ENCODE assay signal across 35 cellular contexts in genomic region chr17:66923881-66924280, GRCh38. TPM values are rescaled to one million over a fixed set of nuclear protein-coding genes. Genes with fewer than 3 reads are reported as not detected.
"Had no signal": no experiment of that assay in that cellular context is flagged by ENCODE, and none has a peak within 500 bp of the region (broad histone marks: within the 10 kb centered on the region; RNA-seq: fewer than 3 reads in every experiment).

No MANE protein-coding gene starts in this region.

- H3K36me3 ChIP-seq: adrenal gland, esophagus squamous epithelium had no signal

- H3K4me1 Mint-ChIP-seq: activated CD4-positive, alpha-beta T cell treated with anti-CD3 and anti-CD28 coated beads for 36 hours; activated CD4-positive, alpha-beta T cell treated with anti-CD3 and anti-CD28 coated beads, Interleukin-2, amount 10 ng/mL, durations not matched to agents 24 days and 14 days; activated CD8-positive, alpha-beta memory T cell treated with anti-CD3 and anti-CD28 coated beads, Interleukin-2, amount 10 ng/mL, durations not matched to agents 7 days and 5 days; activated naive CD4-positive, alpha-beta T cell treated with anti-CD3 and anti-CD28 coated beads, Interleukin-2, amount 50 U/mL, for 24 hours; activated naive CD8-positive, alpha-beta T cell treated with anti-CD3 and anti-CD28 coated beads for 36 hours; activated naive CD8-positive, alpha-beta T cell treated with anti-CD3 and anti-CD28 coated beads, Interleukin-2, amount 50 U/mL, for 24 hours had no signal

- H3K27me3 ChIP-seq: body of pancreas had no signal

- H3K9me3 ChIP-seq: adrenal gland, body of pancreas, esophagus squamous epithelium had no signal

- H3K9me3 Mint-ChIP-seq: activated CD4-positive, alpha-beta T cell treated with anti-CD3 and anti-CD28 coated beads, Interleukin-2, amount 10 ng/mL, durations not matched to agents 24 days and 14 days; activated T-helper 1 cell treated with anti-CD3 and anti-CD28 coated beads, Interleukin-12 subunit alpha, Interleukin-12 subunit beta, Interleukin-2, Interleukin-4 antibody, amounts not matched to agents 30 ng/mL and 10 ng/mL and 1 ng/mL, durations not matched to agents 14 hours and 24 hours and 36 hours; activated T-helper 2 cell treated with anti-CD3 and anti-CD28 coated beads, Interferon-gamma antibody, Interleukin-2, Interleukin-4, amounts not matched to agents 10 μg/mL and 5 μg/mL and 100 μg/mL, durations not matched to agents 14 hours and 24 hours and 36 hours had no signal

- DNase-seq: activated CD4-positive, alpha-beta memory T cell treated with anti-CD3 and anti-CD28 coated beads for 36 hours; activated CD4-positive, alpha-beta T cell treated with anti-CD3 and anti-CD28 coated beads for 36 hours; activated CD4-positive, alpha-beta T cell treated with anti-CD3 and anti-CD28 coated beads, Interleukin-2, amount 10 ng/mL, durations not matched to agents 24 days and 14 days; activated CD4-positive, CD25-positive, alpha-beta regulatory T cell; activated CD4-positive, CD25-positive, alpha-beta regulatory T cell treated with anti-CD3 and anti-CD28 coated beads, Interleukin-2, amount 50 U/mL, for 72 hours; activated CD8-positive, alpha-beta memory T cell treated with anti-CD3 and anti-CD28 coated beads, Interleukin-2, amount 10 ng/mL, durations not matched to agents 7 days and 5 days; activated CD8-positive, alpha-beta memory T cell treated with anti-CD3 and anti-CD28 coated beads, Interleukin-2, amount 50 U/mL, for 4 hours; activated CD8-positive, alpha-beta T cell treated with anti-CD3 and anti-CD28 coated beads, Interleukin-2, amount 10 ng/mL, durations not matched to agents 7 days and 5 days; activated effector memory CD4-positive, alpha-beta T cell treated with anti-CD3 and anti-CD28 coated beads, Interleukin-2, amount 50 U/mL, for 16 hours; activated naive CD4-positive, alpha-beta T cell treated with anti-CD3 and anti-CD28 coated beads for 36 hours; activated naive CD8-positive, alpha-beta T cell treated with anti-CD3 and anti-CD28 coated beads for 36 hours; activated naive CD8-positive, alpha-beta T cell treated with anti-CD3 and anti-CD28 coated beads, Interleukin-2, amount 50 U/mL, for 24 hours; activated T-cell treated with anti-CD3 and anti-CD28 coated beads, Interleukin-2, amount 50 U/mL, for 1 hour; activated T-cell treated with anti-CD3 and anti-CD28 coated beads, Interleukin-2, amount 50 U/mL, for 48 hours; adrenal gland; amygdala; aorta; body of pancreas; caudate nucleus; cortex of kidney; dermis blood vessel endothelial cell; effector CD4-positive, alpha-beta T cell; effector memory CD8-positive, alpha-beta T cell; esophagus squamous epithelium; head of caudate nucleus; T-helper 2 cell had no signal

- H3K4me3 Mint-ChIP-seq: activated CD4-positive, alpha-beta memory T cell treated with anti-CD3 and anti-CD28 coated beads for 36 hours; activated CD4-positive, alpha-beta T cell treated with anti-CD3 and anti-CD28 coated beads for 36 hours; activated CD4-positive, alpha-beta T cell treated with anti-CD3 and anti-CD28 coated beads, Interleukin-2, amount 10 ng/mL, durations not matched to agents 24 days and 14 days; activated CD8-positive, alpha-beta memory T cell treated with anti-CD3 and anti-CD28 coated beads, Interleukin-2, amount 10 ng/mL, durations not matched to agents 7 days and 5 days; activated CD8-positive, alpha-beta T cell treated with anti-CD3 and anti-CD28 coated beads, Interleukin-2, amount 10 ng/mL, durations not matched to agents 7 days and 5 days; activated naive CD4-positive, alpha-beta T cell treated with anti-CD3 and anti-CD28 coated beads for 36 hours; activated naive CD4-positive, alpha-beta T cell treated with anti-CD3 and anti-CD28 coated beads, Interleukin-2, amount 50 U/mL, for 24 hours; activated naive CD8-positive, alpha-beta T cell treated with anti-CD3 and anti-CD28 coated beads for 36 hours; activated naive CD8-positive, alpha-beta T cell treated with anti-CD3 and anti-CD28 coated beads, Interleukin-2, amount 50 U/mL, for 24 hours; activated T-helper 1 cell treated with anti-CD3 and anti-CD28 coated beads, Interleukin-12 subunit alpha, Interleukin-12 subunit beta, Interleukin-2, Interleukin-4 antibody, amounts not matched to agents 30 ng/mL and 10 ng/mL and 1 ng/mL, durations not matched to agents 14 hours and 24 hours and 36 hours; effector memory CD8-positive, alpha-beta T cell had no signal

- H3K27ac Mint-ChIP-seq: activated CD4-positive, alpha-beta memory T cell treated with anti-CD3 and anti-CD28 coated beads for 36 hours; activated CD4-positive, alpha-beta T cell treated with anti-CD3 and anti-CD28 coated beads for 36 hours; activated CD4-positive, alpha-beta T cell treated with anti-CD3 and anti-CD28 coated beads, Interleukin-2, amount 10 ng/mL, durations not matched to agents 24 days and 14 days; activated CD8-positive, alpha-beta memory T cell treated with anti-CD3 and anti-CD28 coated beads, Interleukin-2, amount 10 ng/mL, durations not matched to agents 7 days and 5 days; activated CD8-positive, alpha-beta T cell treated with anti-CD3 and anti-CD28 coated beads, Interleukin-2, amount 10 ng/mL, durations not matched to agents 7 days and 5 days; activated naive CD4-positive, alpha-beta T cell treated with anti-CD3 and anti-CD28 coated beads for 36 hours; activated naive CD4-positive, alpha-beta T cell treated with anti-CD3 and anti-CD28 coated beads, Interleukin-2, amount 50 U/mL, for 24 hours; activated naive CD8-positive, alpha-beta T cell treated with anti-CD3 and anti-CD28 coated beads for 36 hours; activated naive CD8-positive, alpha-beta T cell treated with anti-CD3 and anti-CD28 coated beads, Interleukin-2, amount 50 U/mL, for 24 hours; activated T-helper 1 cell treated with anti-CD3 and anti-CD28 coated beads, Interleukin-12 subunit alpha, Interleukin-12 subunit beta, Interleukin-2, Interleukin-4 antibody, amounts not matched to agents 30 ng/mL and 10 ng/mL and 1 ng/mL, durations not matched to agents 14 hours and 24 hours and 36 hours; activated T-helper 2 cell treated with anti-CD3 and anti-CD28 coated beads, Interferon-gamma antibody, Interleukin-2, Interleukin-4, amounts not matched to agents 10 μg/mL and 5 μg/mL and 100 μg/mL, durations not matched to agents 14 hours and 24 hours and 36 hours; effector memory CD8-positive, alpha-beta T cell had no signal

- H3K4me1 ChIP-seq: adrenal gland, body of pancreas, esophagus squamous epithelium had no signal

- H3K36me3 Mint-ChIP-seq: activated CD4-positive, alpha-beta memory T cell treated with anti-CD3 and anti-CD28 coated beads for 36 hours; activated CD8-positive, alpha-beta memory T cell treated with anti-CD3 and anti-CD28 coated beads, Interleukin-2, amount 10 ng/mL, durations not matched to agents 7 days and 5 days; activated naive CD8-positive, alpha-beta T cell treated with anti-CD3 and anti-CD28 coated beads for 36 hours had no signal

- ATAC-seq: activated CD4-positive, alpha-beta T cell treated with anti-CD3 and anti-CD28 coated beads for 36 hours; activated CD8-positive, alpha-beta memory T cell treated with anti-CD3 and anti-CD28 coated beads, Interleukin-2, amount 10 ng/mL, durations not matched to agents 7 days and 5 days; activated CD8-positive, alpha-beta T cell treated with anti-CD3 and anti-CD28 coated beads, Interleukin-2, amount 10 ng/mL, durations not matched to agents 7 days and 5 days; activated naive CD8-positive, alpha-beta T cell treated with anti-CD3 and anti-CD28 coated beads, Interleukin-2, amount 50 U/mL, for 24 hours; body of pancreas; effector memory CD8-positive, alpha-beta T cell had no signal

- H3K27ac ChIP-seq: adrenal gland, body of pancreas, epithelial cell of prostate, esophagus squamous epithelium had no signal

- H3K4me3 ChIP-seq: adrenal gland, body of pancreas, esophagus squamous epithelium had no signal

RNA-seq across cellular contexts. Expression of gene CACNG4, which starts 40.6 kb away (rescaled TPM):
- total RNA-seq: activated CD4-positive, alpha-beta memory T cell treated with anti-CD3 and anti-CD28 coated beads for 36 hours; activated CD4-positive, alpha-beta T cell treated with anti-CD3 and anti-CD28 coated beads for 36 hours; activated CD4-positive, alpha-beta T cell treated with anti-CD3 and anti-CD28 coated beads, Interleukin-2, amount 10 ng/mL, durations not matched to agents 24 days and 14 days; activated CD8-positive, alpha-beta memory T cell treated with anti-CD3 and anti-CD28 coated beads for 36 hours; activated CD8-positive, alpha-beta memory T cell treated with anti-CD3 and anti-CD28 coated beads, Interleukin-2, amount 10 ng/mL, durations not matched to agents 7 days and 5 days; activated CD8-positive, alpha-beta T cell treated with anti-CD3 and anti-CD28 coated beads, Interleukin-2, amount 10 ng/mL, durations not matched to agents 7 days and 5 days; activated naive CD4-positive, alpha-beta T cell treated with anti-CD3 and anti-CD28 coated beads for 36 hours; activated naive CD8-positive, alpha-beta T cell treated with anti-CD3 and anti-CD28 coated beads for 36 hours; activated T-helper 1 cell treated with anti-CD3 and anti-CD28 coated beads, Interleukin-12 subunit alpha, Interleukin-12 subunit beta, Interleukin-2, Interleukin-4 antibody, amounts not matched to agents 30 ng/mL and 10 ng/mL and 1 ng/mL, durations not matched to agents 14 hours and 24 hours and 36 hours; activated T-helper 2 cell treated with anti-CD3 and anti-CD28 coated beads, Interferon-gamma antibody, Interleukin-2, Interleukin-4, amounts not matched to agents 10 μg/mL and 5 μg/mL and 100 μg/mL, durations not matched to agents 14 hours and 24 hours and 36 hours; aorta; dermis blood vessel endothelial cell; endothelial cell of umbilical vein; fibroblast of lung; fibroblast of villous mesenchyme; T-helper 1 cell treated with Interleukin-12 subunit alpha and Interleukin-12 subunit beta and Interleukin-4 antibody, amounts not matched to agents 30 ng/mL and 1 ng/mL, for 36 hours had no signal
- polyA plus RNA-seq: aorta, endothelial cell of umbilical vein, fibroblast of lung had no signal
